In genomic region chr5:11482011-11482410, GRCh38 we compare ENCODE assay signal across 25 cellular contexts.
"Had no signal": no experiment of that assay in that cellular context is flagged by ENCODE, and none has a peak within 500 bp of the region (broad histone marks: within the 10 kb centered on the region; RNA-seq: fewer than 3 reads in every experiment).

No MANE protein-coding gene starts in this region.

- H3K4me1 ChIP-seq: Peyer's patch, SJSA1 had no signal

- H3K4me3 ChIP-seq: cardiac muscle cell, Peyer's patch, SJSA1 had no signal

- H3K9me3 ChIP-seq: Peyer's patch, SJSA1 had no signal

- H3K36me3 ChIP-seq: brain microvascular endothelial cell, cardiac muscle cell, Peyer's patch, SJSA1 had no signal

- H3K27ac ChIP-seq: brain microvascular endothelial cell, cardiac muscle cell, Peyer's patch, RWPE1, SJSA1, VCaP had no signal

- ATAC-seq: activated CD4-positive, alpha-beta T cell treated with anti-CD3 and anti-CD28 coated beads for 36 hours; activated T-helper 17 cell treated with anti-CD3 and anti-CD28 coated beads, Interleukin-2, amount 50 U/mL, for 72 hours; T-cell had no signal

- DNase-seq: activated CD4-positive, alpha-beta memory T cell treated with anti-CD3 and anti-CD28 coated beads, Interleukin-2, amount 10 ng/mL, durations not matched to agents 7 days and 5 days; activated CD4-positive, alpha-beta T cell treated with anti-CD3 and anti-CD28 coated beads for 36 hours; activated CD4-positive, alpha-beta T cell treated with anti-CD3 and anti-CD28 coated beads, Interleukin-2, amount 50 U/mL, for 1 hour; activated CD4-positive, CD25-positive, alpha-beta regulatory T cell; activated gamma-delta T cell; activated naive CD4-positive, alpha-beta T cell treated with anti-CD3 and anti-CD28 coated beads, Interleukin-2, amount 10 ng/mL, durations not matched to agents 7 days and 5 days; activated naive CD8-positive, alpha-beta T cell treated with anti-CD3 and anti-CD28 coated beads for 36 hours; activated T-cell treated with anti-CD3 and anti-CD28 coated beads for 4 hours; activated T-cell treated with anti-CD3 and anti-CD28 coated beads, Interleukin-2, amount 50 U/mL, for 48 hours; brain microvascular endothelial cell; MM.1S; NCI-H1105 treated with DMSO at 0.1 percent for 48 hours; NCI-H1436 treated with DMSO at 0.1 percent for 48 hours; NCI-H187; NCI-H2081 treated with DMSO at 0.1 percent for 48 hours; NCI-H446; NCI-H524; Peyer's patch; Right ventricle myocardium superior; T-cell had no signal

- H3K27me3 ChIP-seq: brain microvascular endothelial cell, cardiac muscle cell, Peyer's patch had no signal
